ENCODE assay signal across 25 cellular contexts in the genomic region with DNA sequence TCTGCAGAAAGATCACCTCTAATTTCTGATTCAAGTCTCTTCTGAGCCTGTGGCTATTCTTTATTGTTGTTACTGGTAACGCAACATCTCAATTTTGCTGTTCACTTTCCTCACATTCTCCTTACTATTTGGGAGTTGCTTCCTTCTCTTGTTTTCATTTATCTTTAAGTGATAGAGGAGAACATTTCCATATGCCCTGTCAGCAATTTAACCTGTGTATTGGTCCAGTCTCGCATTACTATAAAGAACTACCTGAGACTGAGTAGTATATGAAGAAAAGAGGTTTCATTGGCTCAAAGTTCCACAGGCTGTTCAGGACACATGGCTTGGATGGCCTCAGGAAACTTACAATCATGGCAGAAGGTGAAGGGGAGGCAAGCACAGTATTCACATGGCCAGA.
"Had no signal": no experiment of that assay in that cellular context is flagged by ENCODE, and none has a peak within 500 bp of the region (broad histone marks: within the 10 kb centered on the region; RNA-seq: fewer than 3 reads in every experiment).

No MANE protein-coding gene starts in this region.

- FAIRE-seq: endometrium, islet of Langerhans, keratinocyte had no signal

- H3K9me3 ChIP-seq: colonic mucosa, esophagus squamous epithelium, heart right ventricle, left lung, lower lobe of right lung had no signal

- ATAC-seq: effector memory CD8-positive, alpha-beta T cell; esophagus mucosa; gastrocnemius medialis; heart right ventricle; left cardiac atrium; left lung; left ventricle myocardium superior; lower lobe of right lung had no signal

- H3K36me3 ChIP-seq: colonic mucosa, esophagus squamous epithelium, gastrocnemius medialis, heart right ventricle, left lung, lower lobe of right lung had no signal

- DNase-seq: colonic mucosa; cortex of kidney; effector CD8-positive, alpha-beta T cell; effector memory CD8-positive, alpha-beta T cell; endodermal cell; erythroblast; esophagus squamous epithelium; foreskin fibroblast; foreskin melanocyte; gastrocnemius medialis; glutamatergic neuron; head of caudate nucleus; heart right ventricle; hippocampal formation; left cardiac atrium; left lung; left ventricle myocardium superior; lower lobe of right lung; mesendoderm; midbrain had no signal

- H3K4me3 ChIP-seq: colonic mucosa, esophagus squamous epithelium, gastrocnemius medialis, heart right ventricle, left lung, lower lobe of right lung had no signal

- H3K27ac ChIP-seq: colonic mucosa, epithelial cell of prostate, esophagus squamous epithelium, gastrocnemius medialis, heart right ventricle, left lung, lower lobe of right lung had no signal

- H3K27me3 ChIP-seq: colonic mucosa, esophagus squamous epithelium, gastrocnemius medialis, heart right ventricle, left lung had no signal

- H3K4me1 ChIP-seq: colonic mucosa, esophagus squamous epithelium, heart right ventricle, left lung, lower lobe of right lung had no signal
